In the genomic region with DNA sequence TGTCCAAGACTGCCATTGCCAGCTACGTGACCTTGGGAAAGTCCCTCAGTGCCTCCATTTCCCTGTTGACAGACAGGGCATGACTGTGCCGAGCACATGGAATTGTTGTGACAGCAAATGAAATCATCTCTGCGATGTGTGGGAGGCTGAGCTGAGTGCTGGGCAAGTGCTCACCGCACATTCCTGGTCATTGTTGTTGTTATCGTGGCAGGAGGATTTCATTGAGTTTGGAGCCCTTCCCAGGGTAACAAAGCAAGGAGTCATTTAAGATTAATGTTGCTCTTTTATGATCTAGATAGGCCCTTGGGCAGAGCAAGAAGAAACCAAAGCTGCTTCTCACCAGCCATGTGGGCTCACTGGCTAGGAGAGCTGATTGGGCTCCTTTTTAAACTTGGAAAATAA, we compare ENCODE assay signal across 12 cellular contexts. TPM values are rescaled to one million over a fixed set of nuclear protein-coding genes. Genes with fewer than 3 reads are reported as not detected.
DNase-seq lines count a peak whose midpoint lies in the region; ATAC-seq and TF ChIP-seq lines count a peak whose summit lies in the region.
"Had no signal": no experiment of that assay in that cellular context is flagged by ENCODE, and none has a peak within 500 bp of the region (broad histone marks: within the 10 kb centered on the region; RNA-seq: fewer than 3 reads in every experiment).

No MANE protein-coding gene starts in this region.

- no peaks in the 10 kb centered on the region for H3K36me3 Mint-ChIP-seq in activated naive CD4-positive, alpha-beta T cell treated with anti-CD3 and anti-CD28 coated beads for 36 hours (ENCODE audit: low read depth)
- H3K36me3 Mint-ChIP-seq: activated CD8-positive, alpha-beta memory T cell treated with anti-CD3 and anti-CD28 coated beads, Interleukin-2, amount 10 ng/mL, durations not matched to agents 7 days and 5 days; naive B cell had no signal

- H3K27ac Mint-ChIP-seq in activated naive CD4-positive, alpha-beta T cell treated with anti-CD3 and anti-CD28 coated beads for 36 hours = no peak overlapping the region
- H3K27ac Mint-ChIP-seq: activated CD8-positive, alpha-beta memory T cell treated with anti-CD3 and anti-CD28 coated beads, Interleukin-2, amount 10 ng/mL, durations not matched to agents 7 days and 5 days had no signal

- ATAC-seq in Right ventricle myocardium superior (ENCODE audit: poor library complexity) (peak; percentile 81), mucosa of descending colon (peak; percentile 80), HG02938 (IDR thresholded peaks at IDR 0.05; ENCODE audit: unreplicated experiment) (no peak)
- ATAC-seq: activated CD8-positive, alpha-beta memory T cell treated with anti-CD3 and anti-CD28 coated beads, Interleukin-2, amount 10 ng/mL, durations not matched to agents 7 days and 5 days had no signal

- H3K4me1 Mint-ChIP-seq in activated naive CD4-positive, alpha-beta T cell treated with anti-CD3 and anti-CD28 coated beads for 36 hours (ENCODE audit: low read depth) = no peaks in the 10 kb centered on the region
- H3K4me1 Mint-ChIP-seq: activated CD8-positive, alpha-beta memory T cell treated with anti-CD3 and anti-CD28 coated beads, Interleukin-2, amount 10 ng/mL, durations not matched to agents 7 days and 5 days had no signal

- DNase-seq in Right ventricle myocardium superior (no peak), right atrium auricular region (ENCODE audit: low spot score) (no peak), dermis blood vessel endothelial cell (peak; percentile 91), mucosa of descending colon (peak in 2 of 3 donors; percentile 38 to 53), NOMO-1 treated with DMSO at 0.1 percent for 48 hours (lab: John Stamatoyannopoulos, UW; ENCODE audit: unreplicated experiment) (no peak), NCI-H82 treated with DMSO at 0.1 percent for 48 hours (lab: John Stamatoyannopoulos, UW; ENCODE audit: unreplicated experiment) (no peak)
- DNase-seq in activated naive CD4-positive, alpha-beta T cell treated with anti-CD3 and anti-CD28 coated beads for 36 hours = no peak
- DNase-seq: 8988T; activated CD8-positive, alpha-beta memory T cell treated with anti-CD3 and anti-CD28 coated beads, Interleukin-2, amount 10 ng/mL, durations not matched to agents 7 days and 5 days; MM.1S; naive B cell had no signal

- CTCF ChIA-PET in activated naive CD4-positive, alpha-beta T cell treated with anti-CD3 and anti-CD28 coated beads for 36 hours (lab: Charles Lee) = interaction anchor here (0.5 kb wide), 1 partner anchor 70 kb away, joined by 3 read pairs; no protein-coding TSS in a partner anchor

- TF ChIP-seq CTCF in right atrium auricular region (IDR thresholded peaks at IDR 0.05) = no peak
- no peak for TF ChIP-seq CTCF in mucosa of descending colon (IDR thresholded peaks at IDR 0.05)

- no peak overlapping the region for H3K4me3 Mint-ChIP-seq in activated naive CD4-positive, alpha-beta T cell treated with anti-CD3 and anti-CD28 coated beads for 36 hours
- H3K4me3 Mint-ChIP-seq: activated CD8-positive, alpha-beta memory T cell treated with anti-CD3 and anti-CD28 coated beads, Interleukin-2, amount 10 ng/mL, durations not matched to agents 7 days and 5 days had no signal

- H3K27me3 Mint-ChIP-seq in activated naive CD4-positive, alpha-beta T cell treated with anti-CD3 and anti-CD28 coated beads for 36 hours (ENCODE audit: low read depth) = no peaks in the 10 kb centered on the region

- H3K4me1 ChIP-seq in right atrium auricular region (peaks cover 0 to 5% of the 10 kb centered on the region in 2 donors), mucosa of descending colon (ENCODE audit: low read depth) (peaks cover 9% of the 10 kb centered on the region)

- intact Hi-C loops in Right ventricle myocardium superior (cut with DNase I) (no loop called here), mucosa of descending colon (cut with DNase I, micrococcal nuclease) (no loop called here)
- intact Hi-C loops in activated naive CD4-positive, alpha-beta T cell treated with anti-CD3 and anti-CD28 coated beads for 36 hours (cut with micrococcal nuclease) = no loop called here

- no peaks in the 10 kb centered on the region for H3K9me3 Mint-ChIP-seq in activated naive CD4-positive, alpha-beta T cell treated with anti-CD3 and anti-CD28 coated beads for 36 hours
- H3K9me3 Mint-ChIP-seq: naive B cell had no signal

- H3K36me3 ChIP-seq in right atrium auricular region = no peaks in the 10 kb centered on the region
- H3K36me3 ChIP-seq in mucosa of descending colon (ENCODE audit: low read depth) = no peaks in the 10 kb centered on the region

- H3K27ac ChIP-seq in right atrium auricular region = no peak overlapping the region

- H3K4me3 ChIP-seq in right atrium auricular region = no peak overlapping the region
- H3K4me3 ChIP-seq in mucosa of descending colon = no peak overlapping the region

- H3K27me3 ChIP-seq in right atrium auricular region = no peaks in the 10 kb centered on the region

- peaks cover 0 to 10% of the 10 kb centered on the region in 2 donors for H3K9me3 ChIP-seq in right atrium auricular region
- H3K9me3 ChIP-seq in mucosa of descending colon = no peaks in the 10 kb centered on the region

RNA-seq across cellular contexts. Expression of gene ITPKB, which starts 39.6 kb away (rescaled TPM):
- total RNA-seq in Right ventricle myocardium superior (21.2 TPM), right atrium auricular region (10 to 100 TPM; 10.8 to 11.0 TPM), dermis blood vessel endothelial cell (36.9 TPM in 2 replicates), mucosa of descending colon (10 to 100 TPM in 2 of 3 donors, 1 to 10 TPM in 1; 9.5 to 90.3 (median 11.7) TPM)
- 10 to 100 TPM; 40.3 to 40.9 TPM for total RNA-seq in activated naive CD4-positive, alpha-beta T cell treated with anti-CD3 and anti-CD28 coated beads for 36 hours

Comparison
In these comparisons a context has a peak if more than half of its experiments do, and no peak if none do; other contexts are left out.
1. DNase-seq: peak in dermis blood vessel endothelial cell (single experiment) and mucosa of descending colon (2 of 3); none in Right ventricle myocardium superior (single experiment), right atrium auricular region (single experiment), NOMO-1 treated with DMSO at 0.1 percent for 48 hours (single experiment), activated naive CD4-positive, alpha-beta T cell treated with anti-CD3 and anti-CD28 coated beads for 36 hours (single experiment) and NCI-H82 treated with DMSO at 0.1 percent for 48 hours (single experiment).